ENCODE assay signal across 9 cellular contexts in genomic region chr10:20855398-20856038, GRCh38. TPM values are rescaled to one million over a fixed set of nuclear protein-coding genes. Genes with fewer than 3 reads are reported as not detected.
DNase-seq lines count a peak whose midpoint lies in the region; ATAC-seq and TF ChIP-seq lines count a peak whose summit lies in the region.
"Had no signal": no experiment of that assay in that cellular context is flagged by ENCODE, and none has a peak within 500 bp of the region (broad histone marks: within the 10 kb centered on the region; RNA-seq: fewer than 3 reads in every experiment).

No MANE protein-coding gene starts in this region.

- H3K27me3 Mint-ChIP-seq in Calu3 (ENCODE audit: unreplicated experiment), result no peaks in the 10 kb centered on the region

- no peak overlapping the region for H3K23ac ChIP-seq in mesendoderm (ENCODE audit: low read length)

- no peak for ATAC-seq in GM21526 (IDR thresholded peaks at IDR 0.05; ENCODE audit: low FRiP score, unreplicated experiment)

- H3K27me3 ChIP-seq in ascending aorta, result no peaks in the 10 kb centered on the region
- H3K27me3 ChIP-seq in mesendoderm (ENCODE audit: insufficient read depth, low read length, poor library complexity), result no peaks in the 10 kb centered on the region

- WGBS in mesendoderm (ENCODE audit: extremely low coverage, insufficient coverage, low lambda C conversion rate), result no CpG with 5 or more reads among the region's 5 CpGs

- peak; percentile 57 for DNase-seq in DMS114 treated with DMSO at 0.1 percent for 48 hours (lab: John Stamatoyannopoulos, UW; ENCODE audit: unreplicated experiment)
- peak; percentile 20 for DNase-seq in KBM-7
- no peak for DNase-seq in ascending aorta (ENCODE audit: low spot score in 2 of 2)
- peak; percentile 27 for DNase-seq in mesendoderm
- no peak for DNase-seq in activated CD8-positive, alpha-beta memory T cell treated with anti-CD3 and anti-CD28 coated beads, Interleukin-2, amount 50 U/mL, for 48 hours
- DNase-seq in ureter (ENCODE audit: low spot score), result no peak
- DNase-seq in Calu3, result no peak
- DNase-seq: NCI-H2029 had no signal

- intact Hi-C loops in ascending aorta (cut with DNase I), result loop anchor here (2.0 kb wide), 1 partner anchor 1443 kb away; no protein-coding TSS in a partner anchor
- intact Hi-C loops in Calu3 (cut with micrococcal nuclease; ENCODE audit: unreplicated experiment), result loop anchor here (5.0 kb wide), 3 partner anchors 222 to 1102 kb away; partner anchors contain the start of gene PLXDC2

- no peak overlapping the region for H4K8ac ChIP-seq in mesendoderm (ENCODE audit: low read depth, low read length)

- no peak overlapping the region for H3K4me2 ChIP-seq in mesendoderm (ENCODE audit: low read length)

- no peak overlapping the region for H3K27ac ChIP-seq in ascending aorta
- H3K27ac ChIP-seq in mesendoderm (ENCODE audit: low read depth, low read length), result no peak overlapping the region

- H3K36me3 Mint-ChIP-seq in Calu3 (ENCODE audit: insufficient read depth, unreplicated experiment), result no peaks in the 10 kb centered on the region

- no peak overlapping the region for H2AK5ac ChIP-seq in mesendoderm (ENCODE audit: low read length)

- no peak overlapping the region for H3K18ac ChIP-seq in mesendoderm (ENCODE audit: low read length)

- H3K4me1 Mint-ChIP-seq in Calu3 (ENCODE audit: low read depth, unreplicated experiment), result no peaks in the 10 kb centered on the region

- no peak overlapping the region for H3K56ac ChIP-seq in mesendoderm (ENCODE audit: low read length)

- H3K4me3 ChIP-seq in ascending aorta (no peak overlapping the region), mesendoderm (ENCODE audit: low read length) (no peak overlapping the region)

- H3K9ac ChIP-seq in mesendoderm (ENCODE audit: low read length), result no peak overlapping the region

- H3K36me3 ChIP-seq in ascending aorta, result no peaks in the 10 kb centered on the region
- H3K36me3 ChIP-seq in mesendoderm (ENCODE audit: control insufficient read depth, insufficient read depth, low read length), result no peaks in the 10 kb centered on the region

- H3K27ac Mint-ChIP-seq in Calu3 (ENCODE audit: unreplicated experiment), result no peak overlapping the region

- in situ Hi-C loops in KBM-7 (cut with MboI; ENCODE audit: low pct_unique_long_range_greater_than_20kb, low sequenced_read_pairs), result loop anchor here (25.0 kb wide), 1 partner anchor 407 kb away; no protein-coding TSS in a partner anchor

- H2BK15ac ChIP-seq in mesendoderm (replicated peaks; ENCODE audit: low read depth), result no peak overlapping the region

- CTCF ChIA-PET in Calu3 (lab: Charles Lee), result interaction anchor here (0.7 to 1.2 kb wide), 2 partner anchors 12 to 154 kb away, joined by 5 read pairs; no protein-coding TSS in a partner anchor

- no peak overlapping the region for H4K5ac ChIP-seq in mesendoderm (ENCODE audit: low read length)

- H3K9me3 Mint-ChIP-seq in Calu3 (ENCODE audit: low read depth, unreplicated experiment), result no peaks in the 10 kb centered on the region

- no peaks in the 10 kb centered on the region for H3K9me3 ChIP-seq in ascending aorta

- no peak overlapping the region for H2BK5ac ChIP-seq in mesendoderm (ENCODE audit: low read length)

- TF ChIP-seq CTCF in ascending aorta (IDR thresholded peaks at IDR 0.05), result peak; percentile 22 to 62 (median 36)
- no peak for TF ChIP-seq CTCF in Calu3 (IDR thresholded peaks at IDR 0.05; ENCODE audit: unreplicated experiment)

- H3K4me3 Mint-ChIP-seq in Calu3 (ENCODE audit: low read depth, unreplicated experiment), result no peak overlapping the region

- H3K79me2 ChIP-seq in mesendoderm (ENCODE audit: control insufficient read depth, insufficient read depth, low read length), result no peaks in the 10 kb centered on the region

- H2BK120ac ChIP-seq in mesendoderm (ENCODE audit: low read depth, low read length), result no peak overlapping the region

- no TSS peak for BruUV-seq in Calu3 (replicated peaks; lab: Mats Ljungman, UMichigan)

- no peak overlapping the region for H3K4ac ChIP-seq in mesendoderm (ENCODE audit: low read depth, low read length)

- no peaks in the 10 kb centered on the region for H3K4me1 ChIP-seq in ascending aorta
- H3K4me1 ChIP-seq in mesendoderm (ENCODE audit: control insufficient read depth, low read depth, low read length), result no peaks in the 10 kb centered on the region

- H3K79me1 ChIP-seq in mesendoderm (ENCODE audit: low read length), result no peaks in the 10 kb centered on the region

RNA-seq across cellular contexts. Expression of gene NEBL, which starts 41.6 kb away (rescaled TPM):
- 0.21 TPM for total RNA-seq in ascending aorta
- polyA plus RNA-seq in mesendoderm (2013, experiment 1 of 2), result 5.3 TPM
- 5.2 TPM for polyA plus RNA-seq in mesendoderm (2013, experiment 2 of 2)
- 25.5 TPM for total RNA-seq in ureter
- 11.2 and 12.7 TPM in 2 replicates for total RNA-seq in Calu3 (2022)

Comparison
In these comparisons a context has a peak if more than half of its experiments do, and no peak if none do; other contexts are left out.
1. DNase-seq: peak in DMS114 treated with DMSO at 0.1 percent for 48 hours (single experiment), KBM-7 (single experiment) and mesendoderm (single experiment); none in ascending aorta (0 of 2), activated CD8-positive, alpha-beta memory T cell treated with anti-CD3 and anti-CD28 coated beads, Interleukin-2, amount 50 U/mL, for 48 hours (single experiment), ureter (single experiment) and Calu3 (single experiment).
2. RNA of gene NEBL, which starts 41.6 kb away (total RNA-seq): 25.5 TPM in ureter (single experiment) and 11.2 to 12.7 TPM in Calu3; 0.21 TPM in ascending aorta (single experiment); every median in the first group is over 10 times any median in the second.